In genomic region chr11:69442807-69443137, GRCh38 we compare ENCODE assay signal across 8 cellular contexts. TPM values are rescaled to one million over a fixed set of nuclear protein-coding genes. Genes with fewer than 3 reads are reported as not detected.
DNase-seq lines count a peak whose midpoint lies in the region; ATAC-seq lines count a peak whose summit lies in the region.

No MANE protein-coding gene starts in this region.

- H3K4me3 Mint-ChIP-seq in stimulated activated memory B cell treated with anti-CD40 and anti-IgM and Interleukin-4, amounts not matched to agents 10 μg/mL and 1 μg/mL and 100 μg/mL, for 72 hours, result peak overlapping the region; percentile 66

- H3K27me3 ChIP-seq in adipocyte (replicated peaks; ENCODE audit: control insufficient read depth, insufficient read depth, low read length), result no peaks in the 10 kb centered on the region
- no peaks in the 10 kb centered on the region for H3K27me3 ChIP-seq in MG63

- no peak for ATAC-seq in stimulated activated memory B cell treated with anti-CD40 and anti-IgM and Interleukin-4, amounts not matched to agents 10 μg/mL and 1 μg/mL and 100 μg/mL, for 72 hours
- ATAC-seq in HG02571 (IDR thresholded peaks at IDR 0.05; ENCODE audit: unreplicated experiment) (no peak), HG03139 (IDR thresholded peaks at IDR 0.05; ENCODE audit: unreplicated experiment) (no peak), HG03571 (IDR thresholded peaks at IDR 0.05; ENCODE audit: unreplicated experiment) (no peak)

- DNase-seq in H4 (ENCODE audit: low spot score) (peak; percentile 63), adipocyte (ENCODE audit: low read depth) (peak; percentile 79), iris pigment epithelial cell (ENCODE audit: low read depth) (peak; percentile 80), MG63 (no peak)

- H3K4me1 ChIP-seq in adipocyte (ENCODE audit: control insufficient read depth, insufficient read depth, low read length), result peaks cover 27% of the 10 kb centered on the region

- H3K9me3 ChIP-seq in adipocyte (ENCODE audit: control insufficient read depth, low read length), result no peaks in the 10 kb centered on the region
- no peaks in the 10 kb centered on the region for H3K9me3 ChIP-seq in MG63

- no peaks in the 10 kb centered on the region for H3K9me3 Mint-ChIP-seq in stimulated activated memory B cell treated with anti-CD40 and anti-IgM and Interleukin-4, amounts not matched to agents 10 μg/mL and 1 μg/mL and 100 μg/mL, for 72 hours

- peak overlapping the region; percentile 81 for H3K27ac Mint-ChIP-seq in stimulated activated memory B cell treated with anti-CD40 and anti-IgM and Interleukin-4, amounts not matched to agents 10 μg/mL and 1 μg/mL and 100 μg/mL, for 72 hours

- peak overlapping the region; percentile 80 for H3K9ac ChIP-seq in adipocyte (ENCODE audit: low read length)

- peaks cover 22% of the 10 kb centered on the region for H3K27me3 Mint-ChIP-seq in stimulated activated memory B cell treated with anti-CD40 and anti-IgM and Interleukin-4, amounts not matched to agents 10 μg/mL and 1 μg/mL and 100 μg/mL, for 72 hours

- peaks cover 22% of the 10 kb centered on the region for H3K4me1 Mint-ChIP-seq in stimulated activated memory B cell treated with anti-CD40 and anti-IgM and Interleukin-4, amounts not matched to agents 10 μg/mL and 1 μg/mL and 100 μg/mL, for 72 hours

- H3K36me3 ChIP-seq in adipocyte (ENCODE audit: control insufficient read depth, insufficient read depth, low read length, severe bottlenecking) (no peaks in the 10 kb centered on the region), MG63 (no peaks in the 10 kb centered on the region)

- H3K36me3 Mint-ChIP-seq in stimulated activated memory B cell treated with anti-CD40 and anti-IgM and Interleukin-4, amounts not matched to agents 10 μg/mL and 1 μg/mL and 100 μg/mL, for 72 hours, result no peaks in the 10 kb centered on the region

- peak overlapping the region; percentile 54 for H3K4me3 ChIP-seq in adipocyte (ENCODE audit: low read length)
- H3K4me3 ChIP-seq in MG63, result no peak overlapping the region

RNA-seq across cellular contexts. Expression of gene LINC01488, which starts 38.7 kb away (rescaled TPM):
- total RNA-seq in H4 (2014; rRNA removed; shearing (Covaris generic)), result not detected in 2 replicates
- not detected in 2 replicates for total RNA-seq in MG63 (2014; rRNA removed; shearing (Covaris generic); ENCODE audit: low replicate concordance)
